ENCODE assay signal across 22 cellular contexts in the genomic region with DNA sequence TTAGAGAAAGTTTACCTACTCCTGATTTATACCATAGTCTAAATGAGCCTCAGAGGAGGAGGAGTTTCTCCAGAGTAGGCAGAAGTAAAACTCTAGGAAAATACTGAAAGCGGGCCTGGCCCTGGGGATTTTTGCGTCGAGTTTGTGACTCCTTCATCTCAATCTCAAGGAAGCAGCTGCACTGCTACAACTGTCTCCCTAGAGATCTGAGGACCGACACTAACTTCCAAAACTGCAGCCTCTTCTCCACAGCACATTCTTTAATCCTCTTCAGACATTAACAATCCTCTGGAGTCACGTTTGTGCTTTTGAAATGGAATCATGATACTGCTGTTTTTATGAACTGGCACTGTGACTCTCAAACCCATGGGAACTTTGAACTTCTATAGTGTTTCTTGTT.
"Had no signal": no experiment of that assay in that cellular context is flagged by ENCODE, and none has a peak within 500 bp of the region (broad histone marks: within the 10 kb centered on the region; RNA-seq: fewer than 3 reads in every experiment).

No MANE protein-coding gene starts in this region.

- H3K27me3 ChIP-seq: thyroid gland had no signal

- H3K4me1 Mint-ChIP-seq: activated CD4-positive, alpha-beta T cell treated with anti-CD3 and anti-CD28 coated beads, Interleukin-2, amount 10 ng/mL, durations not matched to agents 7 days and 5 days; activated CD8-positive, alpha-beta memory T cell treated with anti-CD3 and anti-CD28 coated beads, Interleukin-2, amount 10 ng/mL, durations not matched to agents 7 days and 5 days; activated naive CD8-positive, alpha-beta T cell treated with anti-CD3 and anti-CD28 coated beads, Interleukin-2, amount 50 U/mL, for 24 hours; naive thymus-derived CD4-positive, alpha-beta T cell had no signal

- H3K9me3 ChIP-seq: mucosa of descending colon, thyroid gland had no signal

- DNase-seq: activated CD4-positive, alpha-beta T cell treated with anti-CD3 and anti-CD28 coated beads, Interleukin-2, amount 10 ng/mL, durations not matched to agents 7 days and 5 days; activated CD4-positive, CD25-positive, alpha-beta regulatory T cell treated with anti-CD3 and anti-CD28 coated beads, Interleukin-2, amount 50 U/mL, for 72 hours; activated CD8-positive, alpha-beta memory T cell treated with anti-CD3 and anti-CD28 coated beads, Interleukin-2, amount 10 ng/mL, durations not matched to agents 7 days and 5 days; activated CD8-positive, alpha-beta T cell treated with anti-CD3 and anti-CD28 coated beads for 36 hours; activated gamma-delta T cell; activated naive CD4-positive, alpha-beta T cell treated with anti-CD3 and anti-CD28 coated beads, Interleukin-2, amount 50 U/mL, for 16 hours; activated naive CD8-positive, alpha-beta T cell treated with anti-CD3 and anti-CD28 coated beads, Interleukin-2, amount 50 U/mL, for 24 hours; activated T-cell treated with anti-CD3 and anti-CD28 coated beads for 4 hours; effector CD4-positive, alpha-beta T cell; foreskin fibroblast; hippocampal formation; mesenchymal stem cell; mucosa of descending colon; naive thymus-derived CD4-positive, alpha-beta T cell; stimulated activated CD4-positive, alpha-beta T cell treated with anti-CD3 and anti-CD28 coated beads, Interleukin-1b, Interleukin-23, amount 100 ng/mL, for 48 hours; substantia nigra; T-helper 1 cell; thyroid gland; WERI-Rb-1 had no signal

- H3K36me3 ChIP-seq: thyroid gland, WERI-Rb-1 had no signal

- H3K27ac Mint-ChIP-seq: activated CD4-positive, alpha-beta T cell treated with anti-CD3 and anti-CD28 coated beads, Interleukin-2, amount 10 ng/mL, durations not matched to agents 7 days and 5 days; activated CD8-positive, alpha-beta memory T cell treated with anti-CD3 and anti-CD28 coated beads, Interleukin-2, amount 10 ng/mL, durations not matched to agents 7 days and 5 days; activated CD8-positive, alpha-beta T cell treated with anti-CD3 and anti-CD28 coated beads for 36 hours; activated naive CD8-positive, alpha-beta T cell treated with anti-CD3 and anti-CD28 coated beads, Interleukin-2, amount 50 U/mL, for 24 hours; activated T-helper 1 cell treated with anti-CD3 and anti-CD28 coated beads, Interleukin-12 subunit alpha, Interleukin-12 subunit beta, Interleukin-2, Interleukin-4 antibody, amounts not matched to agents 30 ng/mL and 10 ng/mL and 1 ng/mL, durations not matched to agents 14 hours and 24 hours and 36 hours; naive thymus-derived CD4-positive, alpha-beta T cell; progenitor cell of endocrine pancreas; stimulated activated naive CD8-positive, alpha-beta T cell treated with anti-CD3 and anti-CD28 coated beads, Interleukin-15, Interleukin-2, amounts not matched to agents 100 ng/mL and 50 ng/mL, for 24 hours had no signal

- H3K4me3 Mint-ChIP-seq: activated CD4-positive, alpha-beta T cell treated with anti-CD3 and anti-CD28 coated beads, Interleukin-2, amount 10 ng/mL, durations not matched to agents 7 days and 5 days; activated CD8-positive, alpha-beta memory T cell treated with anti-CD3 and anti-CD28 coated beads, Interleukin-2, amount 10 ng/mL, durations not matched to agents 7 days and 5 days; activated CD8-positive, alpha-beta T cell treated with anti-CD3 and anti-CD28 coated beads for 36 hours; activated naive CD8-positive, alpha-beta T cell treated with anti-CD3 and anti-CD28 coated beads, Interleukin-2, amount 50 U/mL, for 24 hours; activated T-helper 1 cell treated with anti-CD3 and anti-CD28 coated beads, Interleukin-12 subunit alpha, Interleukin-12 subunit beta, Interleukin-2, Interleukin-4 antibody, amounts not matched to agents 30 ng/mL and 10 ng/mL and 1 ng/mL, durations not matched to agents 14 hours and 24 hours and 36 hours; naive thymus-derived CD4-positive, alpha-beta T cell; stimulated activated naive CD8-positive, alpha-beta T cell treated with anti-CD3 and anti-CD28 coated beads, Interleukin-15, Interleukin-2, amounts not matched to agents 100 ng/mL and 50 ng/mL, for 24 hours had no signal

- H3K9me3 Mint-ChIP-seq: activated CD4-positive, alpha-beta T cell treated with anti-CD3 and anti-CD28 coated beads, Interleukin-2, amount 10 ng/mL, durations not matched to agents 7 days and 5 days; activated CD8-positive, alpha-beta T cell treated with anti-CD3 and anti-CD28 coated beads for 36 hours; activated naive CD8-positive, alpha-beta T cell treated with anti-CD3 and anti-CD28 coated beads, Interleukin-2, amount 50 U/mL, for 24 hours; activated T-helper 1 cell treated with anti-CD3 and anti-CD28 coated beads, Interleukin-12 subunit alpha, Interleukin-12 subunit beta, Interleukin-2, Interleukin-4 antibody, amounts not matched to agents 30 ng/mL and 10 ng/mL and 1 ng/mL, durations not matched to agents 14 hours and 24 hours and 36 hours; stimulated activated naive CD8-positive, alpha-beta T cell treated with anti-CD3 and anti-CD28 coated beads, Interleukin-15, Interleukin-2, amounts not matched to agents 100 ng/mL and 50 ng/mL, for 24 hours had no signal

- H3K27me3 Mint-ChIP-seq: activated CD8-positive, alpha-beta memory T cell treated with anti-CD3 and anti-CD28 coated beads, Interleukin-2, amount 10 ng/mL, durations not matched to agents 7 days and 5 days; progenitor cell of endocrine pancreas; stimulated activated naive CD8-positive, alpha-beta T cell treated with anti-CD3 and anti-CD28 coated beads, Interleukin-15, Interleukin-2, amounts not matched to agents 100 ng/mL and 50 ng/mL, for 24 hours had no signal

- H3K27ac ChIP-seq: thyroid gland, WERI-Rb-1 had no signal

- ATAC-seq: activated CD8-positive, alpha-beta memory T cell treated with anti-CD3 and anti-CD28 coated beads, Interleukin-2, amount 10 ng/mL, durations not matched to agents 7 days and 5 days; activated CD8-positive, alpha-beta T cell treated with anti-CD3 and anti-CD28 coated beads for 36 hours; activated naive CD8-positive, alpha-beta T cell treated with anti-CD3 and anti-CD28 coated beads, Interleukin-2, amount 50 U/mL, for 24 hours; mucosa of descending colon; naive thymus-derived CD4-positive, alpha-beta T cell had no signal

- H3K4me3 ChIP-seq: mucosa of descending colon, thyroid gland had no signal

- H3K36me3 Mint-ChIP-seq: activated CD8-positive, alpha-beta memory T cell treated with anti-CD3 and anti-CD28 coated beads, Interleukin-2, amount 10 ng/mL, durations not matched to agents 7 days and 5 days; naive thymus-derived CD4-positive, alpha-beta T cell had no signal
